25 cellular contexts compared by ENCODE assay signal in genomic region chr9:116349684-116350083, GRCh38.
"Had no signal": no experiment of that assay in that cellular context is flagged by ENCODE, and none has a peak within 500 bp of the region (broad histone marks: within the 10 kb centered on the region; RNA-seq: fewer than 3 reads in every experiment).

No MANE protein-coding gene starts in this region.

- H3K9me3 ChIP-seq: esophagus squamous epithelium, gastroesophageal sphincter, heart left ventricle, left lung, lower lobe of right lung had no signal

- H2AFZ ChIP-seq: hepatocyte had no signal

- FAIRE-seq: colon, endothelial cell of umbilical vein, frontal cortex had no signal

- DNase-seq: dermis blood vessel endothelial cell; dorsolateral prefrontal cortex; effector CD4-positive, alpha-beta T cell; effector memory CD4-positive, alpha-beta T cell; erythroblast; esophagus squamous epithelium; foreskin fibroblast; heart left ventricle; hypothalamus; immature natural killer cell; islet precursor cell; left cardiac atrium; left lung; left ventricle myocardium superior; lower lobe of right lung; mesendoderm; midbrain; naive thymus-derived CD4-positive, alpha-beta T cell had no signal

- H3K79me2 ChIP-seq: hepatocyte had no signal

- H3K4me1 ChIP-seq: esophagus squamous epithelium, gastroesophageal sphincter, left lung, lower lobe of right lung had no signal

- H3K27me3 ChIP-seq: esophagus squamous epithelium, gastroesophageal sphincter, heart left ventricle, hepatocyte, left lung had no signal

- H3K27ac ChIP-seq: coronary artery, dorsolateral prefrontal cortex, epithelial cell of prostate, esophagus squamous epithelium, gastroesophageal sphincter, heart left ventricle, hepatocyte, left lung, lower lobe of right lung had no signal

- H3K4me2 ChIP-seq: hepatocyte had no signal

- H3K36me3 ChIP-seq: gastroesophageal sphincter, heart left ventricle, left lung, lower lobe of right lung had no signal

- H3K4me3 ChIP-seq: coronary artery, dorsolateral prefrontal cortex, esophagus squamous epithelium, gastroesophageal sphincter, heart left ventricle, hepatocyte, left lung, lower lobe of right lung had no signal
